11 cellular contexts compared by ENCODE assay signal in genomic region chr16:19008245-19008644, GRCh38. TPM values are rescaled to one million over a fixed set of nuclear protein-coding genes. Genes with fewer than 3 reads are reported as not detected.
A peak's percentile ranks its signal among the peaks of the same experiment; 100 is the strongest.
DNase-seq lines count a peak whose midpoint lies in the region; ATAC-seq and TF ChIP-seq lines count a peak whose summit lies in the region.
"Had no signal": no experiment of that assay in that cellular context is flagged by ENCODE, and none has a peak within 500 bp of the region (broad histone marks: within the 10 kb centered on the region; RNA-seq: fewer than 3 reads in every experiment).

No MANE protein-coding gene starts in this region.

- DNase-seq in AG04450 (ENCODE audit: low read depth, low spot score) (peak; percentile 66), HT-29 (ENCODE audit: low spot score) (peak; percentile 41), amniotic epithelial cell (ENCODE audit: low read depth) (peak; percentile 72), hepatic stellate cell (ENCODE audit: low spot score) (peak; percentile 53), endothelial cell (ENCODE audit: low spot score) (no peak)
- no peak for DNase-seq in activated T-helper 2 cell treated with anti-CD3 and anti-CD28 coated beads, Interferon-gamma antibody, Interleukin-2, Interleukin-4, amounts not matched to agents 10 μg/mL and 5 μg/mL and 100 μg/mL, durations not matched to agents 14 hours and 24 hours and 36 hours (ENCODE audit: low spot score)
- no peak for DNase-seq in stimulated activated CD4-positive, alpha-beta T cell treated with anti-CD3 and anti-CD28 coated beads, Interleukin-1b, Interleukin-23, amount 100 ng/mL, for 48 hours
- DNase-seq: activated CD4-positive, alpha-beta T cell treated with anti-CD3 and anti-CD28 coated beads for 36 hours; activated naive CD4-positive, alpha-beta T cell; lower lobe of right lung had no signal

- no peak overlapping the region for H3K4me3 ChIP-seq in AG04450 (ENCODE audit: low read depth, low read length)
- H3K4me3 ChIP-seq: lower lobe of right lung had no signal

- H3K27ac Mint-ChIP-seq in activated T-helper 2 cell treated with anti-CD3 and anti-CD28 coated beads, Interferon-gamma antibody, Interleukin-2, Interleukin-4, amounts not matched to agents 10 μg/mL and 5 μg/mL and 100 μg/mL, durations not matched to agents 14 hours and 24 hours and 36 hours, result no peak overlapping the region
- no peak overlapping the region for H3K27ac Mint-ChIP-seq in endothelial cell (ENCODE audit: unreplicated experiment)
- H3K27ac Mint-ChIP-seq: activated CD4-positive, alpha-beta T cell treated with anti-CD3 and anti-CD28 coated beads for 36 hours had no signal

- ATAC-seq in HG02623 (IDR thresholded peaks at IDR 0.05; ENCODE audit: unreplicated experiment), result no peak
- ATAC-seq: activated CD4-positive, alpha-beta T cell treated with anti-CD3 and anti-CD28 coated beads for 36 hours; lower lobe of right lung had no signal

- H3K4me3 Mint-ChIP-seq in activated T-helper 2 cell treated with anti-CD3 and anti-CD28 coated beads, Interferon-gamma antibody, Interleukin-2, Interleukin-4, amounts not matched to agents 10 μg/mL and 5 μg/mL and 100 μg/mL, durations not matched to agents 14 hours and 24 hours and 36 hours (ENCODE audit: low read depth), result no peak overlapping the region
- no peak overlapping the region for H3K4me3 Mint-ChIP-seq in endothelial cell (ENCODE audit: unreplicated experiment)
- H3K4me3 Mint-ChIP-seq: activated CD4-positive, alpha-beta T cell treated with anti-CD3 and anti-CD28 coated beads for 36 hours had no signal

- H3K27me3 Mint-ChIP-seq in activated T-helper 2 cell treated with anti-CD3 and anti-CD28 coated beads, Interferon-gamma antibody, Interleukin-2, Interleukin-4, amounts not matched to agents 10 μg/mL and 5 μg/mL and 100 μg/mL, durations not matched to agents 14 hours and 24 hours and 36 hours (ENCODE audit: low read depth), result no peaks in the 10 kb centered on the region
- H3K27me3 Mint-ChIP-seq in endothelial cell (ENCODE audit: unreplicated experiment), result peaks cover 3% of the 10 kb centered on the region
- H3K27me3 Mint-ChIP-seq: activated CD4-positive, alpha-beta T cell treated with anti-CD3 and anti-CD28 coated beads for 36 hours had no signal

- TF ChIP-seq CTCF in AG04450 (IDR thresholded peaks at IDR 0.05; ENCODE audit: low read depth, low read length), result no peak
- TF ChIP-seq CTCF in endothelial cell (IDR thresholded peaks at IDR 0.05; ENCODE audit: unreplicated experiment), result no peak

- H3K9me3 Mint-ChIP-seq in activated T-helper 2 cell treated with anti-CD3 and anti-CD28 coated beads, Interferon-gamma antibody, Interleukin-2, Interleukin-4, amounts not matched to agents 10 μg/mL and 5 μg/mL and 100 μg/mL, durations not matched to agents 14 hours and 24 hours and 36 hours, result no peaks in the 10 kb centered on the region
- no peaks in the 10 kb centered on the region for H3K9me3 Mint-ChIP-seq in endothelial cell (ENCODE audit: unreplicated experiment)

- H3K27ac ChIP-seq in AG04450 (ENCODE audit: low read depth, low read length), result peak overlapping the region; percentile 39
- H3K27ac ChIP-seq: lower lobe of right lung had no signal

- intact Hi-C loops in activated T-helper 2 cell treated with anti-CD3 and anti-CD28 coated beads, Interferon-gamma antibody, Interleukin-2, Interleukin-4, amounts not matched to agents 10 μg/mL and 5 μg/mL and 100 μg/mL, durations not matched to agents 14 hours and 24 hours and 36 hours (cut with micrococcal nuclease), result no loop called here

- no peaks in the 10 kb centered on the region for H3K27me3 ChIP-seq in AG04450 (ENCODE audit: control insufficient read depth, insufficient read depth, low read length)

- POLR2A ChIA-PET in AG04450 (lab: Yijun Ruan, JAX), result interaction anchor here (0.5 to 1.5 kb wide), 3 partner anchors 9 to 59 kb away, joined by 3 to 6 read pairs (median 5); partner anchors contain the start of gene COQ7

- no peaks in the 10 kb centered on the region for H3K36me3 Mint-ChIP-seq in activated T-helper 2 cell treated with anti-CD3 and anti-CD28 coated beads, Interferon-gamma antibody, Interleukin-2, Interleukin-4, amounts not matched to agents 10 μg/mL and 5 μg/mL and 100 μg/mL, durations not matched to agents 14 hours and 24 hours and 36 hours (ENCODE audit: low read depth)
- peaks cover 19% of the 10 kb centered on the region for H3K36me3 Mint-ChIP-seq in endothelial cell (ENCODE audit: low read depth, unreplicated experiment)

- H3K9me3 ChIP-seq in AG04450 (ENCODE audit: control insufficient read depth, insufficient read depth, low read length), result peaks cover 5% of the 10 kb centered on the region; the same call in 1 of the 2 replicates

- CTCF ChIA-PET in AG04450 (lab: Charles Lee), result interaction anchor here (0.7 to 1.9 kb wide), 4 partner anchors 15 to 40 kb away, joined by 3 to 6 read pairs (median 4); partner anchors contain the start of gene TMC7

- H3K4me1 Mint-ChIP-seq in activated T-helper 2 cell treated with anti-CD3 and anti-CD28 coated beads, Interferon-gamma antibody, Interleukin-2, Interleukin-4, amounts not matched to agents 10 μg/mL and 5 μg/mL and 100 μg/mL, durations not matched to agents 14 hours and 24 hours and 36 hours (ENCODE audit: low read depth), result no peaks in the 10 kb centered on the region
- no peaks in the 10 kb centered on the region for H3K4me1 Mint-ChIP-seq in endothelial cell (ENCODE audit: unreplicated experiment)
- H3K4me1 Mint-ChIP-seq: activated CD4-positive, alpha-beta T cell treated with anti-CD3 and anti-CD28 coated beads for 36 hours had no signal

RNA-seq across cellular contexts. Expression of gene TMC7, which starts 24.5 kb away (rescaled TPM):
- polyA plus RNA-seq in AG04450 (2011; rRNA removed), result 0.37 and 0.42 TPM in 2 replicates
- 0.46 and 0.52 TPM in 2 replicates for polyA minus RNA-seq in AG04450 (2011; rRNA and poly(A)+ RNA removed)
- 3.4 and 4.9 TPM in 2 replicates for total RNA-seq in HT-29 (2014; rRNA removed; shearing (Covaris generic))
- total RNA-seq in activated T-helper 2 cell treated with anti-CD3 and anti-CD28 coated beads, Interferon-gamma antibody, Interleukin-2, Interleukin-4, amounts not matched to agents 10 μg/mL and 5 μg/mL and 100 μg/mL, durations not matched to agents 14 hours and 24 hours and 36 hours, result not detected in 2 replicates
- 16.9 TPM for total RNA-seq in endothelial cell (ENCODE audit: unreplicated experiment)
- total RNA-seq: activated CD4-positive, alpha-beta T cell treated with anti-CD3 and anti-CD28 coated beads for 36 hours had no signal

RNA-seq across cellular contexts. Expression of gene COQ7, which starts 59.2 kb away (rescaled TPM):
- polyA plus RNA-seq in AG04450 (2011; rRNA removed), result 14.1 and 14.2 TPM in 2 replicates
- polyA minus RNA-seq in AG04450 (2011; rRNA and poly(A)+ RNA removed), result 16.6 and 20.1 TPM in 2 replicates
- total RNA-seq in HT-29 (2014; rRNA removed; shearing (Covaris generic)), result 34.5 and 36.6 TPM in 2 replicates
- total RNA-seq in activated T-helper 2 cell treated with anti-CD3 and anti-CD28 coated beads, Interferon-gamma antibody, Interleukin-2, Interleukin-4, amounts not matched to agents 10 μg/mL and 5 μg/mL and 100 μg/mL, durations not matched to agents 14 hours and 24 hours and 36 hours, result 19.5 and 19.7 TPM in 2 replicates
- total RNA-seq in endothelial cell (ENCODE audit: unreplicated experiment), result 15.3 TPM

Comparison
In these comparisons a context has a peak if more than half of its experiments do, and no peak if none do; other contexts are left out.
1. DNase-seq: peak in AG04450 (single experiment), HT-29 (single experiment), amniotic epithelial cell (single experiment) and hepatic stellate cell (single experiment); none in activated T-helper 2 cell treated with anti-CD3 and anti-CD28 coated beads, Interferon-gamma antibody, Interleukin-2, Interleukin-4, amounts not matched to agents 10 μg/mL and 5 μg/mL and 100 μg/mL, durations not matched to agents 14 hours and 24 hours and 36 hours (single experiment), endothelial cell (single experiment) and stimulated activated CD4-positive, alpha-beta T cell treated with anti-CD3 and anti-CD28 coated beads, Interleukin-1b, Interleukin-23, amount 100 ng/mL, for 48 hours (single experiment).